11 cellular contexts compared by ENCODE assay signal in the genomic region with DNA sequence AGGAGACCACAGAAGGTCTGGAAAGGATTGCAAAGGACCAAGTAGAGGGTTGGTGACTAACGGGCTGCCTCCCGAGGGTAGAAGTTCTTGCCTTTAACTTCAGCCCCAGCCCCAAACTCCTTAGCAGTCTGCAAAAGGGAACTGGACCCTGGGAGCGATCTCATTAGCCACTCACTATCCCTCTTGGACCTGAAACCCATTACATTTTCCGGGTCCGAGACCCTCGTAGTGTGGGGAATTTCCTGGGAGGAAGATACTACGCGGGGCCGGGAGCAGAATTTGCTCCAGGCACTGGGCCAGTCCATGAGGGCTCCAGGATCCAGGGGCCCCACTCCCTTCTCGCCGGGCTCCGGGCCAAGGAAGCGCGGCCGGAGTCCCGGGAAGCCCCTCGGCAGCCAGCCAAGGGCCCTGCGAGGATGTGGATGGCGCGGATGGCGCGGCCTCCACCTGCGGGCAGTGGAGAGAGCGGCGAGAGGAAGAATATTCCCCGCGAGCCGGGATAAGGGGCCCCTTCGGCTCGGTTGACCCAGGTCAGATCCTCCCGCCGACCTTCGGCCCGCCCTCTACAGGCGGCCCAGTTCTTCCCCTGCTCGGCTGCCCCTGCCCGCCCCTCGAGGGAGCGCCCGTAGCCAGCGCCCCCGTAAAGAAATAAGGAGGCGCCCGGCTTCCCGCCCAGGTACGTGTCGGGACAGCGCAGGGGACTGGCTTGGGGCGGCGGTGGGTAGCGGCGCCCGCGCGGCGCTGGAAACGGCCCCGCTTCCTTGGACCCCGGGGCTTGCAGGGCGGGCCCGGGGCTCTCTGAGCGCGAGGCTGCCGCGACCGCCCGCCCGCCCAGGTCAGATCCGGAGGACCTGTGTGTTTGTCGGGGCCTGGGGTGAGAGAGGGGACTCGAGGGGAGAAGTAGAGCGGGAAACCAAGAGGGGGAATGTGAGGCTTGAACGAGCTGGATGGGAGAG. TPM values are rescaled to one million over a fixed set of nuclear protein-coding genes. Genes with fewer than 3 reads are reported as not detected.
A peak's percentile ranks its signal among the peaks of the same experiment; 100 is the strongest.
DNase-seq lines count a peak whose midpoint lies in the region; ATAC-seq lines count a peak whose summit lies in the region.
"Had no signal": no experiment of that assay in that cellular context is flagged by ENCODE, and none has a peak within 500 bp of the region (broad histone marks: within the 10 kb centered on the region; RNA-seq: fewer than 3 reads in every experiment).

A gene with protein sequence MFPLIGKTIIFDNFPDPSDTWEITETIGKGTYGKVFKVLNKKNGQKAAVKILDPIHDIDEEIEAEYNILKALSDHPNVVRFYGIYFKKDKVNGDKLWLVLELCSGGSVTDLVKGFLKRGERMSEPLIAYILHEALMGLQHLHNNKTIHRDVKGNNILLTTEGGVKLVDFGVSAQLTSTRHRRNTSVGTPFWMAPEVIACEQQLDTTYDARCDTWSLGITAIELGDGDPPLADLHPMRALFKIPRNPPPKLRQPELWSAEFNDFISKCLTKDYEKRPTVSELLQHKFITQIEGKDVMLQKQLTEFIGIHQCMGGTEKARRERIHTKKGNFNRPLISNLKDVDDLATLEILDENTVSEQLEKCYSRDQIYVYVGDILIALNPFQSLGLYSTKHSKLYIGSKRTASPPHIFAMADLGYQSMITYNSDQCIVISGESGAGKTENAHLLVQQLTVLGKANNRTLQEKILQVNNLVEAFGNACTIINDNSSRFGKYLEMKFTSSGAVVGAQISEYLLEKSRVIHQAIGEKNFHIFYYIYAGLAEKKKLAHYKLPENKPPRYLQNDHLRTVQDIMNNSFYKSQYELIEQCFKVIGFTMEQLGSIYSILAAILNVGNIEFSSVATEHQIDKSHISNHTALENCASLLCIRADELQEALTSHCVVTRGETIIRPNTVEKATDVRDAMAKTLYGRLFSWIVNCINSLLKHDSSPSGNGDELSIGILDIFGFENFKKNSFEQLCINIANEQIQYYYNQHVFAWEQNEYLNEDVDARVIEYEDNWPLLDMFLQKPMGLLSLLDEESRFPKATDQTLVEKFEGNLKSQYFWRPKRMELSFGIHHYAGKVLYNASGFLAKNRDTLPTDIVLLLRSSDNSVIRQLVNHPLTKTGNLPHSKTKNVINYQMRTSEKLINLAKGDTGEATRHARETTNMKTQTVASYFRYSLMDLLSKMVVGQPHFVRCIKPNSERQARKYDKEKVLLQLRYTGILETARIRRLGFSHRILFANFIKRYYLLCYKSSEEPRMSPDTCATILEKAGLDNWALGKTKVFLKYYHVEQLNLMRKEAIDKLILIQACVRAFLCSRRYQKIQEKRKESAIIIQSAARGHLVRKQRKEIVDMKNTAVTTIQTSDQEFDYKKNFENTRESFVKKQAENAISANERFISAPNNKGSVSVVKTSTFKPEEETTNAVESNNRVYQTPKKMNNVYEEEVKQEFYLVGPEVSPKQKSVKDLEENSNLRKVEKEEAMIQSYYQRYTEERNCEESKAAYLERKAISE (N-terminal part only) (plus strand): TSS at position 577 of the 956 bp plus-strand sequence. CDS start 17,882 bp downstream, outside the sequence.

- peak within 1 kb of the TSS; percentile 70 for H3K4me3 ChIP-seq in iPS-20b (ENCODE audit: low read length)

- H3K9ac ChIP-seq in iPS-20b (ENCODE audit: low read depth, low read length): peak within 1 kb of the TSS; percentile 73; the same call in 1 of the 2 replicates

- H3K27me3 ChIP-seq in iPS-20b (ENCODE audit: insufficient read depth, low read length): peaks cover 22% of the 10 kb centered on the region; the same call in 1 of the 2 replicates

- DNase-seq in DMS 273 (lab: John Stamatoyannopoulos, UW; ENCODE audit: unreplicated experiment) (peak; percentile 19), DMS 273 treated with DMSO at 0.1 percent for 48 hours (lab: John Stamatoyannopoulos, UW) (no peak), T-helper 17 cell (no peak), A172 (ENCODE audit: low spot score) (no peak)
- DNase-seq in stimulated activated effector memory CD8-positive, alpha-beta T cell treated with anti-CD3 and anti-CD28 coated beads, Interleukin-12 subunit alpha, Interleukin-12 subunit beta, amount 100 ng/mL, for 72 hours (ENCODE audit: low spot score in 2 of 2): no peak
- DNase-seq: NCI-H446 treated with DMSO at 0.1 percent for 48 hours had no signal

- peaks cover 4% of the 10 kb centered on the region for H3K4me1 Mint-ChIP-seq in T-helper 17 cell
- peaks cover 5% of the 10 kb centered on the region for H3K4me1 Mint-ChIP-seq in stimulated activated effector memory CD8-positive, alpha-beta T cell treated with anti-CD3 and anti-CD28 coated beads, Interleukin-12 subunit alpha, Interleukin-12 subunit beta, amount 100 ng/mL, for 72 hours

- H3K27ac ChIP-seq in iPS-20b (ENCODE audit: low read length): no peak within 1 kb of the TSS
- H3K27ac ChIP-seq: 22Rv1 had no signal

- peaks cover 6% of the 10 kb centered on the region for H3K4me1 ChIP-seq in iPS-20b (ENCODE audit: insufficient read depth, low read length)

- peaks cover 2% of the 10 kb centered on the region for H3K9me3 Mint-ChIP-seq in stimulated activated effector memory CD8-positive, alpha-beta T cell treated with anti-CD3 and anti-CD28 coated beads, Interleukin-12 subunit alpha, Interleukin-12 subunit beta, amount 100 ng/mL, for 72 hours

- peaks cover 40% of the 10 kb centered on the region for H3K27me3 Mint-ChIP-seq in T-helper 17 cell

- ATAC-seq in T-helper 17 cell (no peak), GM19463 (IDR thresholded peaks at IDR 0.05; ENCODE audit: unreplicated experiment) (no peak), GM18517 (IDR thresholded peaks at IDR 0.05; ENCODE audit: unreplicated experiment) (no peak)
- ATAC-seq in stimulated activated effector memory CD8-positive, alpha-beta T cell treated with anti-CD3 and anti-CD28 coated beads, Interleukin-12 subunit alpha, Interleukin-12 subunit beta, amount 100 ng/mL, for 72 hours: peak; percentile 39

- H3K36me3 ChIP-seq in iPS-20b (ENCODE audit: insufficient read depth, low read depth, low read length): no peaks in the 10 kb centered on the region

- peak within 1 kb of the TSS; percentile 68 for H3K4me3 Mint-ChIP-seq in T-helper 17 cell
- H3K4me3 Mint-ChIP-seq in stimulated activated effector memory CD8-positive, alpha-beta T cell treated with anti-CD3 and anti-CD28 coated beads, Interleukin-12 subunit alpha, Interleukin-12 subunit beta, amount 100 ng/mL, for 72 hours: peak within 1 kb of the TSS; percentile 11

- no peaks in the 10 kb centered on the region for H3K9me3 ChIP-seq in T-helper 17 cell (ENCODE audit: control insufficient read depth, low read length, poor library complexity, severe bottlenecking)
- no peaks in the 10 kb centered on the region for H3K9me3 ChIP-seq in iPS-20b (ENCODE audit: insufficient read depth, low read depth, low read length)

- H3K36me3 Mint-ChIP-seq in T-helper 17 cell (ENCODE audit: low read depth): peaks cover 4% of the 10 kb centered on the region
- H3K36me3 Mint-ChIP-seq in stimulated activated effector memory CD8-positive, alpha-beta T cell treated with anti-CD3 and anti-CD28 coated beads, Interleukin-12 subunit alpha, Interleukin-12 subunit beta, amount 100 ng/mL, for 72 hours: no peaks in the 10 kb centered on the region

- H3K27ac Mint-ChIP-seq in T-helper 17 cell: no peak within 1 kb of the TSS
- H3K27ac Mint-ChIP-seq in stimulated activated effector memory CD8-positive, alpha-beta T cell treated with anti-CD3 and anti-CD28 coated beads, Interleukin-12 subunit alpha, Interleukin-12 subunit beta, amount 100 ng/mL, for 72 hours: no peak within 1 kb of the TSS

RNA-seq across cellular contexts. Expression of the gene that starts here (rescaled TPM):
- total RNA-seq in T-helper 17 cell: not detected
- total RNA-seq in A172 (2014; rRNA removed; shearing (Covaris generic)): not detected in 2 replicates
- total RNA-seq: pulmonary artery endothelial cell had no signal
